ENCODE assay signal across 8 cellular contexts in the genomic region with DNA sequence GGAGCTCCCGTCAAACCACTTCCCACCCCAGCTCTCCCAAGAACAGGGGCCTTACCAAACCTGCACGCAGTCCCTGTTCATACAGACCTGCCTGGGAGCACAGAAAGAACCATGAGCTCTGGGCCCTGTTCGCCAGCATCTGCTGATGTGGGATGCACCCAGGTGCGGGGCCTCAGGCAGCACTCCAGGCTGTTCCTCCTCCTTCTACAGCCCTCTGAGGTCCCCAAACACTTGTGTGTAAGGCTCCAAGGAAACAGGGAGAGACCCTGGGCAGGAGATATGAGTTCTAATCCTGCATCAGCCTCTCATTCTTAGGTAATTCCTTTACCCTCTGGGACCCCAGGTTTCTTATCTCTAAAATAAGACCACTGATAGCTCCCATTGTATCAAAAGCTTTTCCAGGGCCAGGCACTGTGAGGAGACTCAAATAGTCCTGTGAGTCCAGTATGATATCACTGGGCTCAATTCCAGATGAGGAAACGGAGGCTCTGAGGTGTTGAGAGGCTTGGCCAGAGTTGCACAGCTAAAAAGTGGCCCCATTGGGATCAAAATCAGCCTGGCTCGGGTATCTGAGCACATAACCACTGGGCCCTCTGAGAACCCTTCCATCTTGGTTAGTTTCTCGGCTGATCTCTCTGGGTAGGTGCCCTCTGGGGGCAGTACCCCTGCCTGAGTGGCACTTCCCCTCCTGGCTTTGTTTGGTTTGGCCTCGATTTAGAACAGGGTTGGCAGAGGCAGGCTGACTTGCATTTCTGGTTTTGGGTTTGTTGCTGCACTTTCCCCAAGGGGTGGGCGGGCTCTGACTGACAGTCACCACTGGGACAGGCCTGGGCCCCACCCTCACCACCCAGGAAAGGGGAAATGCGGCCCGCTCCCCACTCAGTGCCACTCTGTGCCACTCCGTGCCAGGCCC.
A peak's percentile ranks its signal among the peaks of the same experiment; 100 is the strongest.
DNase-seq lines count a peak whose midpoint lies in the region; FAIRE-seq and TF ChIP-seq lines count a peak whose summit lies in the region.

No MANE protein-coding gene starts in this region.

- dilution Hi-C loops in endothelial cell of umbilical vein (cut with MboI; ENCODE audit: extremely low pct_ligation_motif_present, low sequenced_read_pairs): no loop called here

- CTCF ChIA-PET in endothelial cell of umbilical vein (lab: Charles Lee): interaction anchor here (1.7 to 3.6 kb wide), 7 partner anchors 9 to 134 kb away, joined by 8 to 32 read pairs (median 15); no protein-coding TSS in a partner anchor

- H3K36me3 ChIP-seq in endothelial cell of umbilical vein (ENCODE audit: control insufficient read depth in 2 of 2, extremely low read depth in 1 of 2, insufficient read depth in 2 of 2, low read length in 2 of 2): peaks cover 5 to 34% of the 10 kb centered on the region in 2 experiments
- no peaks in the 10 kb centered on the region for H3K36me3 ChIP-seq in neural progenitor cell

- H3K4me1 Mint-ChIP-seq in neural progenitor cell: peaks cover 33% of the 10 kb centered on the region

- H3F3A ChIP-seq in neural progenitor cell (ENCODE audit: low read depth): no peaks in the 10 kb centered on the region

- H4K20me1 ChIP-seq in endothelial cell of umbilical vein (replicated peaks; ENCODE audit: control insufficient read depth, extremely low read depth, insufficient read depth, low read length) (no peaks in the 10 kb centered on the region), neural progenitor cell (ENCODE audit: low read depth) (no peaks in the 10 kb centered on the region)

- no peak for TF ChIP-seq POLR2A in endothelial cell of umbilical vein (IDR thresholded peaks at IDR 0.05; ENCODE audit: low read depth, low read length)

- peak; percentile 64 for DNase-seq in NCI-H2196 (lab: John Stamatoyannopoulos, UW; ENCODE audit: unreplicated experiment)
- DNase-seq in NCI-H2196 treated with DMSO at 0.1 percent for 48 hours (lab: John Stamatoyannopoulos, UW; ENCODE audit: unreplicated experiment): no peak
- DNase-seq in activated CD4-positive, alpha-beta T cell treated with anti-CD3 and anti-CD28 coated beads, Interleukin-2, amount 50 U/mL, for 48 hours: peak; percentile 79 to 85
- DNase-seq in endothelial cell of umbilical vein (ENCODE audit: low read depth, low spot score): peak; percentile 70
- DNase-seq in neural progenitor cell (ENCODE audit: low spot score): no peak
- DNase-seq in superior temporal gyrus (ENCODE audit: extremely low spot score): peak; percentile 43
- DNase-seq in NCI-H1417 (lab: John Stamatoyannopoulos, UW): no peak
- no peak for DNase-seq in NK-92 (lab: John Stamatoyannopoulos, UW; ENCODE audit: unreplicated experiment)

- intact Hi-C loops in endothelial cell of umbilical vein (cut with micrococcal nuclease): no loop called here

- H3K79me2 ChIP-seq in endothelial cell of umbilical vein (ENCODE audit: control insufficient read depth, insufficient read depth, low read length) (peaks cover 19% of the 10 kb centered on the region), neural progenitor cell (ENCODE audit: low read depth) (no peaks in the 10 kb centered on the region)

- no TSS peak for BruUV-seq in endothelial cell of umbilical vein (replicated peaks; lab: Mats Ljungman, UMichigan)

- peak; percentile 82 for FAIRE-seq in endothelial cell of umbilical vein (lab: Jason Lieb, UNC)

- H3K4me2 ChIP-seq in endothelial cell of umbilical vein (ENCODE audit: insufficient read depth, low read length): peak overlapping the region; percentile 14
- no peak overlapping the region for H3K4me2 ChIP-seq in neural progenitor cell

- no peak overlapping the region for H3K4me3 Mint-ChIP-seq in neural progenitor cell

- no peaks in the 10 kb centered on the region for H3K9me1 ChIP-seq in endothelial cell of umbilical vein (replicated peaks; ENCODE audit: control insufficient read depth, extremely low read depth, insufficient read depth, low read length)

- no peaks in the 10 kb centered on the region for H3K9me3 ChIP-seq in endothelial cell of umbilical vein (replicated peaks; ENCODE audit: control insufficient read depth, insufficient read depth, low read length)
- H3K9me3 ChIP-seq in neural progenitor cell (ENCODE audit: low read depth): no peaks in the 10 kb centered on the region

- H3K4me1 ChIP-seq in endothelial cell of umbilical vein (ENCODE audit: control insufficient read depth, extremely low read depth, insufficient read depth, low read length) (peaks cover 48% of the 10 kb centered on the region), neural progenitor cell (no peaks in the 10 kb centered on the region)

- no peak overlapping the region for H2AFZ ChIP-seq in endothelial cell of umbilical vein (ENCODE audit: low read depth, low read length)
- no peak overlapping the region for H2AFZ ChIP-seq in neural progenitor cell (replicated peaks)

- POLR2A ChIA-PET in endothelial cell of umbilical vein (lab: Charles Lee): interaction anchor here (0.8 to 2.2 kb wide), 3 partner anchors 14 to 170 kb away, joined by 3 to 6 read pairs (median 4); a partner anchor contains a TSS

- H3K4me3 ChIP-seq in endothelial cell of umbilical vein (replicated peaks in 1 of 3; ENCODE audit: insufficient read depth in 1 of 3, low read depth in 1 of 3, low read length in 3 of 3): no peak overlapping the region
- no peak overlapping the region for H3K4me3 ChIP-seq in neural progenitor cell

- no peaks in the 10 kb centered on the region for H3K9me3 Mint-ChIP-seq in neural progenitor cell

- peak overlapping the region; percentile 64 for H3K27ac Mint-ChIP-seq in neural progenitor cell

- no peaks in the 10 kb centered on the region for H3K27me3 ChIP-seq in endothelial cell of umbilical vein (ENCODE audit: control insufficient read depth in 2 of 2, insufficient read depth in 2 of 2, low read length in 2 of 2)
- no peaks in the 10 kb centered on the region for H3K27me3 ChIP-seq in neural progenitor cell

- TF ChIP-seq CTCF in endothelial cell of umbilical vein (IDR thresholded peaks at IDR 0.05; ENCODE audit: extremely low read depth in 1 of 2, insufficient read depth in 1 of 2, low read depth in 1 of 2, low read length in 2 of 2): no peak
- TF ChIP-seq CTCF in neural progenitor cell (IDR thresholded peaks at IDR 0.05): no peak

- H3K9ac ChIP-seq in endothelial cell of umbilical vein (replicated peaks; ENCODE audit: extremely low read depth, insufficient read depth, low read length) (no peak overlapping the region), neural progenitor cell (no peak overlapping the region)

- H3K36me3 Mint-ChIP-seq in neural progenitor cell: peaks cover 6% of the 10 kb centered on the region

- H3K27ac ChIP-seq in endothelial cell of umbilical vein (ENCODE audit: insufficient read depth, low read depth, low read length) (peak overlapping the region; percentile 46), neural progenitor cell (no peak overlapping the region)

- peaks cover 2% of the 10 kb centered on the region for H3K27me3 Mint-ChIP-seq in neural progenitor cell (ENCODE audit: insufficient read depth, low read depth)

TF ChIP-seq in endothelial cell of umbilical vein, 7 proteins besides CTCF, POLR2A, EP300 and RAD21:
- TF ChIP-seq EZH2 (IDR thresholded peaks at IDR 0.05; ENCODE audit: borderline replicate concordance, low read depth, low read length, severe bottlenecking) (no peak), JUN (IDR thresholded peaks at IDR 0.05; ENCODE audit: borderline replicate concordance, insufficient read depth, insufficient read length, low read depth) (no peak), FOS (IDR thresholded peaks at IDR 0.05; ENCODE audit: borderline replicate concordance, insufficient read depth, low read length) (no peak), MYC (IDR thresholded peaks at IDR 0.05; ENCODE audit: low read depth, low read length) (no peak), GATA2 (IDR thresholded peaks at IDR 0.05; ENCODE audit: insufficient read depth, insufficient read length, low read depth, low read length) (no peak), POLR2AphosphoS5 (IDR thresholded peaks at IDR 0.05; ENCODE audit: insufficient read depth, low read depth, low read length) (no peak)
- TF ChIP-seq, protein P1, sequence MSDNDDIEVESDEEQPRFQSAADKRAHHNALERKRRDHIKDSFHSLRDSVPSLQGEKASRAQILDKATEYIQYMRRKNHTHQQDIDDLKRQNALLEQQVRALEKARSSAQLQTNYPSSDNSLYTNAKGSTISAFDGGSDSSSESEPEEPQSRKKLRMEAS (IDR thresholded peaks at IDR 0.05; ENCODE audit: insufficient read depth, insufficient read length): no peak
TF ChIP-seq in endothelial cell of umbilical vein: peak in this region for 0.

Comparison
In these comparisons a context has a peak if more than half of its experiments do, and no peak if none do; other contexts are left out.
1. DNase-seq: peak in NCI-H2196 (single experiment), activated CD4-positive, alpha-beta T cell treated with anti-CD3 and anti-CD28 coated beads, Interleukin-2, amount 50 U/mL, for 48 hours (2 of 2), endothelial cell of umbilical vein (single experiment) and superior temporal gyrus (single experiment); none in NCI-H2196 treated with DMSO at 0.1 percent for 48 hours (single experiment), neural progenitor cell (single experiment), NCI-H1417 (0 of 3) and NK-92 (single experiment).